Comparison of ENCODE assay signal across 8 cellular contexts in genomic region chr3:46087871-46088270, GRCh38.
DNase-seq lines count a peak whose midpoint lies in the region; ATAC-seq and TF ChIP-seq lines count a peak whose summit lies in the region.

No MANE protein-coding gene starts in this region.

- H3K9me3 ChIP-seq in cardiac muscle cell (ENCODE audit: low read depth): no peaks in the 10 kb centered on the region

- no peaks in the 10 kb centered on the region for H3K36me3 ChIP-seq in cardiac muscle cell

- H3K4me1 ChIP-seq in cardiac muscle cell (ENCODE audit: low read depth): no peaks in the 10 kb centered on the region

- H3K27ac ChIP-seq in cardiac muscle cell: no peak overlapping the region

- peak; percentile 41 for TF ChIP-seq CTCF in cardiac muscle cell (IDR thresholded peaks at IDR 0.05; ENCODE audit: low read depth, low read length)
- TF ChIP-seq CTCF in fibroblast of villous mesenchyme (IDR thresholded peaks at IDR 0.05; ENCODE audit: insufficient read depth, low read depth, low read length): peak; percentile 48

- ATAC-seq in Right ventricle myocardium inferior (no peak), GM21367 (IDR thresholded peaks at IDR 0.05; ENCODE audit: unreplicated experiment) (no peak)

- H3K4me3 ChIP-seq in cardiac muscle cell: no peak overlapping the region
- no peak overlapping the region for H3K4me3 ChIP-seq in fibroblast of villous mesenchyme (ENCODE audit: low read depth, low read length)

- DNase-seq in cardiac muscle cell (ENCODE audit: low read depth in 1 of 2, low spot score in 1 of 2) (peak in 1 of 2 donors; percentile 67), Right ventricle myocardium inferior (ENCODE audit: missing footprints) (no peak), OCI-M1 (lab: John Stamatoyannopoulos, UW) (peak; percentile 77), fibroblast of villous mesenchyme (ENCODE audit: low read depth) (peak; percentile 71), NCI-H774 (lab: John Stamatoyannopoulos, UW) (no peak), NCI-H146 (lab: John Stamatoyannopoulos, UW) (no peak)
- no peak for DNase-seq in effector CD8-positive, alpha-beta T cell (lab: John Stamatoyannopoulos, UW)

- intact Hi-C loops in Right ventricle myocardium inferior (cut with DNase I): loop anchor here (5.0 kb wide), 1 partner anchor 284 kb away; the partner anchor contains the start of gene CCR5

- no peaks in the 10 kb centered on the region for H3K27me3 ChIP-seq in cardiac muscle cell

Comparison
In these comparisons a context has a peak if more than half of its experiments do, and no peak if none do; other contexts are left out.
1. DNase-seq: peak in OCI-M1 (single experiment) and fibroblast of villous mesenchyme (single experiment); none in Right ventricle myocardium inferior (single experiment), NCI-H774 (single experiment), NCI-H146 (single experiment) and effector CD8-positive, alpha-beta T cell (single experiment).